ENCODE assay signal across 18 cellular contexts in genomic region chr12:120047072-120047471, GRCh38. TPM values are rescaled to one million over a fixed set of nuclear protein-coding genes. Genes with fewer than 3 reads are reported as not detected.
"Had no signal": no experiment of that assay in that cellular context is flagged by ENCODE, and none has a peak within 500 bp of the region (broad histone marks: within the 10 kb centered on the region; RNA-seq: fewer than 3 reads in every experiment).

No MANE protein-coding gene starts in this region.

- H3K27me3 ChIP-seq: cardiac muscle cell, spleen, thyroid gland had no signal

- ATAC-seq: activated T-cell treated with anti-CD3 and anti-CD28 coated beads, Interleukin-2, amount 50 U/mL, for 4 hours; left lobe of liver; stimulated activated naive B cell treated with anti-CD40 and anti-IgM and Interleukin-4, amounts not matched to agents 10 μg/mL and 1 μg/mL and 100 μg/mL, for 72 hours had no signal

- H3K27ac Mint-ChIP-seq: activated naive CD8-positive, alpha-beta T cell treated with anti-CD3 and anti-CD28 coated beads for 36 hours; stimulated activated naive B cell treated with anti-CD40 and anti-IgM and Interleukin-4, amounts not matched to agents 10 μg/mL and 1 μg/mL and 100 μg/mL, for 72 hours had no signal

- H3K36me3 ChIP-seq: cardiac muscle cell, spleen, thyroid gland had no signal

- H3K9me3 Mint-ChIP-seq: activated CD4-positive, alpha-beta memory T cell treated with anti-CD3 and anti-CD28 coated beads for 36 hours; activated T-cell treated with anti-CD3 and anti-CD28 coated beads, Interleukin-2, amount 50 U/mL, for 4 hours had no signal

- DNase-seq: activated CD4-positive, alpha-beta memory T cell treated with anti-CD3 and anti-CD28 coated beads for 36 hours; activated gamma-delta T cell; activated naive CD8-positive, alpha-beta T cell treated with anti-CD3 and anti-CD28 coated beads for 36 hours; activated T-cell treated with anti-CD3 and anti-CD28 coated beads, Interleukin-2, amount 50 U/mL, for 4 hours; amygdala; dermis blood vessel endothelial cell; effector memory CD4-positive, alpha-beta T cell; hypothalamus; islet precursor cell; occipital lobe; retina; spleen; stimulated activated CD4-positive, alpha-beta T cell treated with anti-CD3 and anti-CD28 coated beads, Interleukin-4, amount 100 ng/mL, for 4 hours; stimulated activated naive B cell treated with anti-CD40 and anti-IgM and Interleukin-4, amounts not matched to agents 10 μg/mL and 1 μg/mL and 100 μg/mL, for 72 hours; thyroid gland had no signal

- H3K4me3 Mint-ChIP-seq: activated CD4-positive, alpha-beta memory T cell treated with anti-CD3 and anti-CD28 coated beads for 36 hours; activated naive CD8-positive, alpha-beta T cell treated with anti-CD3 and anti-CD28 coated beads for 36 hours; activated T-cell treated with anti-CD3 and anti-CD28 coated beads, Interleukin-2, amount 50 U/mL, for 4 hours; stimulated activated naive B cell treated with anti-CD40 and anti-IgM and Interleukin-4, amounts not matched to agents 10 μg/mL and 1 μg/mL and 100 μg/mL, for 72 hours had no signal

- H3K4me1 ChIP-seq: spleen, thyroid gland had no signal

- H3K9me3 ChIP-seq: spleen, thyroid gland had no signal

- H3K27me3 Mint-ChIP-seq: activated CD4-positive, alpha-beta memory T cell treated with anti-CD3 and anti-CD28 coated beads for 36 hours; activated naive CD8-positive, alpha-beta T cell treated with anti-CD3 and anti-CD28 coated beads for 36 hours had no signal

- H3K27ac ChIP-seq: cardiac muscle cell, spleen, thyroid gland had no signal

- H3K4me3 ChIP-seq: cardiac muscle cell, lung, spleen, thyroid gland had no signal

RNA-seq across cellular contexts. Expression of gene BICDL1, which starts 58.0 kb away (rescaled TPM):
- total RNA-seq: dermis blood vessel endothelial cell had no signal
